1 cellular context compared by ENCODE assay signal in genomic region chr10:30758341-30758740, GRCh38.
TF ChIP-seq lines count a peak whose summit lies in the region.

No MANE protein-coding gene starts in this region.

TF ChIP-seq in IMR-90, 13 proteins besides CTCF, POLR2A, EP300 and RAD21 (continued from another document):
- TF ChIP-seq USF2 (IDR thresholded peaks at IDR 0.05; ENCODE audit: low read depth, low read length), result no peak
- no peak for TF ChIP-seq MAZ (IDR thresholded peaks at IDR 0.05; ENCODE audit: borderline replicate concordance, low read depth, low read length)
- no peak for TF ChIP-seq CEBPB (IDR thresholded peaks at IDR 0.05; ENCODE audit: low read depth, low read length)
- no peak for TF ChIP-seq RFX5 (IDR thresholded peaks at IDR 0.05; ENCODE audit: low read depth, low read length)
- TF ChIP-seq FOS (IDR thresholded peaks at IDR 0.05; ENCODE audit: low read depth, low read length), result no peak
- TF ChIP-seq SMC3 (IDR thresholded peaks at IDR 0.05; ENCODE audit: low read depth, low read length), result no peak
- TF ChIP-seq ELK1 (IDR thresholded peaks at IDR 0.05; ENCODE audit: borderline replicate concordance, low read depth, low read length), result no peak
- TF ChIP-seq NFE2L2 (IDR thresholded peaks at IDR 0.05; ENCODE audit: low read depth, low read length), result no peak
- no peak for TF ChIP-seq CHD1 (IDR thresholded peaks at IDR 0.05; ENCODE audit: low read depth, low read length)
TF ChIP-seq in IMR-90: peak in this region for 0.
